ENCODE assay signal across 21 cellular contexts in the genomic region with DNA sequence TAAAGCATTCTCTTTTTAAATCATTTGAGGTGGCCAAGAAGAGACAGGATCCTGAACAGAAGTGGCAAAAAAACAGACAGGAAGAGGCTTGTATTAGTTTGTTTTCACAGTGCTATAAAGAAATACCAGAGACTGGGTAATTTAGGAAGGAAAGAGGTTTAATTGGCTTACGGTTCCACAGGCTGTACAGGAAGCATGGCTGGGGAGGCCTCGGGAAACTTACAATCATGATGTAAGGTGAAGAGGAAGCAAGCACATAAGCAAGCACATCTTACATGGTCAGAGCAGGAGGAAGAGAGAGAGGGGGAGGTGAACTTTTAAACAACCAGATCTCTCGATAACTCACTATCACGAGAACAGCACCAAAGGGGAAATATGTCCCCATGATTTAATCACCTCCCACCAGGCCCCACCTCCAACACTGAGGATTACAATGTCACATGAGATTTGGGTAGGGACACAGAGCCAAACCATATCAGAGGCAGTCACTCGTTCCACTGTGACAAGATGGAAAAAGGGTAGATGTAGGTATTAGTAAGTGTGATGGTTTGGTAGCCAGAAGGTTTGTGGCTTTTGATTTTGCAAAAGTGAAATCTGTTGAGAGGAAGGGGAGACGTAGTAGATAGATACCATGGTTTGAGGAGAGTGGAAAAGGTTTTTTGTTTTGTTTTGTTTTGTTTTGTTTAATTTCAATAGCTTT. TPM values are rescaled to one million over a fixed set of nuclear protein-coding genes. Genes with fewer than 3 reads are reported as not detected.
DNase-seq lines count a peak whose midpoint lies in the region; ATAC-seq, FAIRE-seq and TF ChIP-seq lines count a peak whose summit lies in the region.
"Had no signal": no experiment of that assay in that cellular context is flagged by ENCODE, and none has a peak within 500 bp of the region (broad histone marks: within the 10 kb centered on the region; RNA-seq: fewer than 3 reads in every experiment).

No MANE protein-coding gene starts in this region.

- no peak for FAIRE-seq in HepG2 (lab: Jason Lieb, UNC)
- FAIRE-seq in endothelial cell of umbilical vein (lab: Jason Lieb, UNC): peak; percentile 90
- FAIRE-seq: bronchial epithelial cell, urothelium cell line had no signal

- WGBS in HepG2 (ENCODE audit: low lambda C conversion rate): 89% methylated on average over 6 of the region's 6 CpGs
- WGBS in right lobe of liver (ENCODE audit: insufficient coverage, low coverage, low lambda C conversion rate, missing lambda C conversion rate): 54% methylated on average over 6 of the region's 6 CpGs

- H3K4me1 ChIP-seq in HepG2 (ENCODE audit: insufficient read depth, low read length) (peaks cover 48% of the 10 kb centered on the region), right lobe of liver (peaks cover 0 to 24% (median 4%) of the 10 kb centered on the region in 4 donors), PC-3 (ENCODE audit: insufficient read depth, low read length) (peaks cover 17% of the 10 kb centered on the region), endothelial cell of umbilical vein (ENCODE audit: control insufficient read depth, extremely low read depth, insufficient read depth, low read length) (peaks cover 21% of the 10 kb centered on the region)

- no peak for TF ChIP-seq RAD21 in HepG2 (CRISPR knock-in tag; IDR thresholded peaks at IDR 0.05)

- no peaks in the 10 kb centered on the region for H3K27me3 ChIP-seq in HepG2 (ENCODE audit: control insufficient read depth in 1 of 2, insufficient read depth in 2 of 2, low read length in 2 of 2)
- H3K27me3 ChIP-seq in right lobe of liver: no peaks in the 10 kb centered on the region
- no peaks in the 10 kb centered on the region for H3K27me3 ChIP-seq in PC-3 (ENCODE audit: low read length)
- H3K27me3 ChIP-seq in endothelial cell of umbilical vein (ENCODE audit: control insufficient read depth in 2 of 2, insufficient read depth in 2 of 2, low read length in 2 of 2): no peaks in the 10 kb centered on the region

- H3K9me3 Mint-ChIP-seq in stimulated activated naive CD8-positive, alpha-beta T cell treated with anti-CD3 and anti-CD28 coated beads, Interleukin-15, Interleukin-2, amounts not matched to agents 100 ng/mL and 50 ng/mL, for 24 hours: peaks cover 10% of the 10 kb centered on the region
- H3K9me3 Mint-ChIP-seq: natural killer cell had no signal

- H3K36me3 Mint-ChIP-seq in stimulated activated naive CD8-positive, alpha-beta T cell treated with anti-CD3 and anti-CD28 coated beads, Interleukin-15, Interleukin-2, amounts not matched to agents 100 ng/mL and 50 ng/mL, for 24 hours (ENCODE audit: low read depth): peaks cover 23% of the 10 kb centered on the region

- H3K9me3 ChIP-seq in HepG2 (ENCODE audit: low read length) (peaks cover 4% of the 10 kb centered on the region; the same call in 1 of the 2 replicates), right lobe of liver (no peaks in the 10 kb centered on the region), PC-3 (ENCODE audit: low read length) (no peaks in the 10 kb centered on the region), endothelial cell of umbilical vein (replicated peaks; ENCODE audit: control insufficient read depth, insufficient read depth, low read length) (no peaks in the 10 kb centered on the region)

- H3K9me1 ChIP-seq in endothelial cell of umbilical vein (replicated peaks; ENCODE audit: control insufficient read depth, extremely low read depth, insufficient read depth, low read length): no peaks in the 10 kb centered on the region

- no peaks in the 10 kb centered on the region for H3F3A ChIP-seq in PC-3 (ENCODE audit: low read length, unreplicated experiment)

- H3K79me2 ChIP-seq in HepG2 (ENCODE audit: insufficient read depth, low read length) (peaks cover 9% of the 10 kb centered on the region), PC-3 (ENCODE audit: low read length) (peaks cover 16% of the 10 kb centered on the region), endothelial cell of umbilical vein (ENCODE audit: control insufficient read depth, insufficient read depth, low read length) (no peaks in the 10 kb centered on the region)

- H2AFZ ChIP-seq in HepG2 (ENCODE audit: low read length) (peak overlapping the region; percentile 59), PC-3 (ENCODE audit: low read length) (peak overlapping the region; percentile 30; the same call in 1 of the 2 replicates), endothelial cell of umbilical vein (ENCODE audit: low read depth, low read length) (peak overlapping the region; percentile 56)

- TF ChIP-seq CTCF in HepG2 (CRISPR knock-in tag; IDR thresholded peaks at IDR 0.05) (no peak), right lobe of liver (IDR thresholded peaks at IDR 0.05) (no peak), PC-3 (conservative IDR thresholded peaks at IDR 0.05; ENCODE audit: low read depth, low read length) (no peak), endothelial cell of umbilical vein (IDR thresholded peaks at IDR 0.05; ENCODE audit: extremely low read depth in 1 of 2, insufficient read depth in 1 of 2, low read depth in 1 of 2, low read length in 2 of 2) (no peak)

- H3K9ac ChIP-seq in HepG2 (ENCODE audit: insufficient read depth, low read depth, low read length) (peak overlapping the region; percentile 50; the same call in 1 of the 2 replicates), PC-3 (ENCODE audit: low read length) (no peak overlapping the region), endothelial cell of umbilical vein (replicated peaks; ENCODE audit: extremely low read depth, insufficient read depth, low read length) (peak overlapping the region; percentile 24)

- peak overlapping the region; percentile 73 for H3K4me2 ChIP-seq in HepG2 (ENCODE audit: low read depth, low read length)
- H3K4me2 ChIP-seq in PC-3 (ENCODE audit: low read length): peak overlapping the region; percentile 45
- H3K4me2 ChIP-seq in endothelial cell of umbilical vein (ENCODE audit: insufficient read depth, low read length): peak overlapping the region; percentile 49

- no peaks in the 10 kb centered on the region for H4K20me1 ChIP-seq in HepG2 (ENCODE audit: insufficient read depth, low read length)
- no peaks in the 10 kb centered on the region for H4K20me1 ChIP-seq in PC-3 (ENCODE audit: low read length)
- H4K20me1 ChIP-seq in endothelial cell of umbilical vein (replicated peaks; ENCODE audit: control insufficient read depth, extremely low read depth, insufficient read depth, low read length): no peaks in the 10 kb centered on the region

- DNase-seq in HepG2 (ENCODE audit: low spot score): no peak
- DNase-seq in right lobe of liver: no peak
- DNase-seq in PC-3: no peak
- DNase-seq in endothelial cell of umbilical vein (ENCODE audit: low read depth, low spot score): no peak
- DNase-seq in HuH-7 (ENCODE audit: low spot score): no peak
- no peak for DNase-seq in foreskin melanocyte
- DNase-seq: activated CD8-positive, alpha-beta memory T cell treated with anti-CD3 and anti-CD28 coated beads for 24 hours; AML-193; DND-41; left ventricle myocardium superior; natural killer cell; NCI-H1092 treated with DMSO at 0.1 percent for 48 hours; NCI-H2171 treated with DMSO at 0.1 percent for 48 hours; NCI-H82 had no signal

- TF ChIP-seq POLR2A in HepG2 (IDR thresholded peaks at IDR 0.05; ENCODE audit: insufficient read depth in 1 of 2, low read depth in 2 of 2, low read length in 2 of 2) (no peak), right lobe of liver (IDR thresholded peaks at IDR 0.05) (no peak), endothelial cell of umbilical vein (IDR thresholded peaks at IDR 0.05; ENCODE audit: low read depth, low read length) (no peak)

- peak overlapping the region; percentile 1 for H3K27ac Mint-ChIP-seq in stimulated activated naive CD8-positive, alpha-beta T cell treated with anti-CD3 and anti-CD28 coated beads, Interleukin-15, Interleukin-2, amounts not matched to agents 100 ng/mL and 50 ng/mL, for 24 hours
- H3K27ac Mint-ChIP-seq: activated naive CD8-positive, alpha-beta T cell; natural killer cell; stimulated activated effector memory CD8-positive, alpha-beta T cell treated with anti-CD3 and anti-CD28 coated beads, Interleukin-12 subunit alpha, Interleukin-12 subunit beta, amount 100 ng/mL, for 72 hours had no signal

- TF ChIP-seq EP300 in HepG2 (IDR thresholded peaks at IDR 0.05; ENCODE audit: low read depth in 2 of 2, low read length in 2 of 2) (no peak), HepG2 (CRISPR knock-in tag; IDR thresholded peaks at IDR 0.05; ENCODE audit: borderline replicate concordance) (no peak)

- CTCF ChIA-PET in HepG2 (lab: Yijun Ruan, JAX; ENCODE audit: low intra/inter-chr PET ratio, low total read pairs): no interaction called here
- CTCF ChIA-PET in PC-3 (lab: Charles Lee): no interaction called here
- CTCF ChIA-PET in endothelial cell of umbilical vein (lab: Charles Lee): no interaction called here

- POLR2A ChIA-PET in HepG2 (lab: Yijun Ruan, JAX): no interaction called here
- POLR2A ChIA-PET in PC-3 (lab: Charles Lee; ENCODE audit: unreplicated experiment): no interaction called here
- POLR2A ChIA-PET in endothelial cell of umbilical vein (lab: Charles Lee): no interaction called here

- no peaks in the 10 kb centered on the region for H3K27me3 Mint-ChIP-seq in stimulated activated naive CD8-positive, alpha-beta T cell treated with anti-CD3 and anti-CD28 coated beads, Interleukin-15, Interleukin-2, amounts not matched to agents 100 ng/mL and 50 ng/mL, for 24 hours
- H3K27me3 Mint-ChIP-seq: activated naive CD8-positive, alpha-beta T cell had no signal

- H3K4me1 Mint-ChIP-seq in stimulated activated naive CD8-positive, alpha-beta T cell treated with anti-CD3 and anti-CD28 coated beads, Interleukin-15, Interleukin-2, amounts not matched to agents 100 ng/mL and 50 ng/mL, for 24 hours (ENCODE audit: low read depth): peaks cover 47% of the 10 kb centered on the region

- in situ Hi-C loops in HepG2 (cut with HindIII; ENCODE audit: extremely low pct_ligation_motif_present, low pct_unique_long_range_greater_than_20kb): no loop called here

- no peak for ATAC-seq in HepG2
- no peak for ATAC-seq in right lobe of liver
- no peak for ATAC-seq in PC-3
- no peak for ATAC-seq in HG03432 (IDR thresholded peaks at IDR 0.05; ENCODE audit: unreplicated experiment)
- ATAC-seq: left ventricle myocardium superior; natural killer cell; stimulated activated effector memory CD8-positive, alpha-beta T cell treated with anti-CD3 and anti-CD28 coated beads, Interleukin-12 subunit alpha, Interleukin-12 subunit beta, amount 100 ng/mL, for 72 hours had no signal

- H3K27ac ChIP-seq in HepG2 (ENCODE audit: extremely low read length, insufficient read depth, low read length) (peak overlapping the region; percentile 59), right lobe of liver (peak overlapping the region in 1 of 3 donors; percentile 2), PC-3 (ENCODE audit: low read length) (no peak overlapping the region), endothelial cell of umbilical vein (ENCODE audit: insufficient read depth, low read depth, low read length) (peak overlapping the region; percentile 63)
- H3K27ac ChIP-seq: RWPE1 had no signal

- H3K36me3 ChIP-seq in HepG2 (replicated peaks in 1 of 2; ENCODE audit: control insufficient read depth in 1 of 2, insufficient read depth in 2 of 2, low read length in 2 of 2) (no peaks in the 10 kb centered on the region), right lobe of liver (peaks cover 0 to 9% (median 1%) of the 10 kb centered on the region in 4 donors), PC-3 (ENCODE audit: low read depth, low read length) (no peaks in the 10 kb centered on the region), endothelial cell of umbilical vein (ENCODE audit: control insufficient read depth in 2 of 2, extremely low read depth in 1 of 2, insufficient read depth in 2 of 2, low read length in 2 of 2) (peaks cover 2 to 3% of the 10 kb centered on the region in 2 experiments)

- no TSS peak for BruUV-seq in HepG2 (replicated peaks; lab: Mats Ljungman, UMichigan)
- no TSS peak for BruUV-seq in PC-3 (replicated peaks; lab: Mats Ljungman, UMichigan)
- no TSS peak for BruUV-seq in endothelial cell of umbilical vein (replicated peaks; lab: Mats Ljungman, UMichigan)

- no peaks in the 10 kb centered on the region for H3K9me2 ChIP-seq in PC-3 (replicated peaks; ENCODE audit: low read length)

- intact Hi-C loops in HepG2 (cut with micrococcal nuclease; ENCODE audit: unreplicated experiment): no loop called here
- intact Hi-C loops in right lobe of liver (cut with DNase I): no loop called here
- intact Hi-C loops in PC-3 (cut with micrococcal nuclease): no loop called here
- intact Hi-C loops in endothelial cell of umbilical vein (cut with micrococcal nuclease): no loop called here

- H3K4me3 ChIP-seq in HepG2 (replicated peaks in 1 of 3; ENCODE audit: insufficient read depth in 1 of 3, low read depth in 2 of 3, low read length in 3 of 3) (peak overlapping the region in 1 of 3 experiments; percentile 38; a peak in 1 of 6 replicates), right lobe of liver (no peak overlapping the region), PC-3 (ENCODE audit: low read length) (no peak overlapping the region), endothelial cell of umbilical vein (replicated peaks in 1 of 3; ENCODE audit: insufficient read depth in 1 of 3, low read depth in 1 of 3, low read length in 3 of 3) (no peak overlapping the region)

- dilution Hi-C loops in endothelial cell of umbilical vein (cut with MboI; ENCODE audit: extremely low pct_ligation_motif_present, low sequenced_read_pairs): no loop called here

- H3K4me3 Mint-ChIP-seq in stimulated activated naive CD8-positive, alpha-beta T cell treated with anti-CD3 and anti-CD28 coated beads, Interleukin-15, Interleukin-2, amounts not matched to agents 100 ng/mL and 50 ng/mL, for 24 hours: no peak overlapping the region
- H3K4me3 Mint-ChIP-seq: activated naive CD8-positive, alpha-beta T cell; natural killer cell; stimulated activated effector memory CD8-positive, alpha-beta T cell treated with anti-CD3 and anti-CD28 coated beads, Interleukin-12 subunit alpha, Interleukin-12 subunit beta, amount 100 ng/mL, for 72 hours had no signal

RNA-seq across cellular contexts. Expression of a gene that starts 5.1 kb away (rescaled TPM):
- total RNA-seq in HepG2 (2016; rRNA removed; fragmentation: Illumina TruSeq; extraction: Trizol): 5.2 and 8.3 TPM in 2 replicates
- 2.9 and 3.6 TPM in 2 replicates for total RNA-seq in HepG2 (2016; cell fraction: cytosol; rRNA removed; fragmentation: Illumina TruSeq; extraction: Trizol; ENCODE audit: low read depth)
- 6.5 and 7.4 TPM in 2 replicates for total RNA-seq in HepG2 (2016; cell fraction: insoluble cytoplasmic fraction; rRNA removed; fragmentation: Illumina TruSeq; extraction: Trizol)
- 5.4 and 7.8 TPM in 2 replicates for total RNA-seq in HepG2 (2016; cell fraction: membrane; rRNA removed; fragmentation: Illumina TruSeq; extraction: Trizol)
- total RNA-seq in HepG2 (2016; cell fraction: nucleus; rRNA removed; fragmentation: Illumina TruSeq; extraction: Trizol): 3.2 and 6.3 TPM in 2 replicates
- 22.1 and 23.3 TPM in 2 replicates for polyA plus RNA-seq in HepG2 (2011; rRNA removed)
- 13.6 and 15.3 TPM in 2 replicates for polyA plus RNA-seq in HepG2 (2011; cell fraction: cytosol; rRNA removed)
- 7.6 and 10.5 TPM in 2 replicates for polyA plus RNA-seq in HepG2 (2011; cell fraction: nucleus; rRNA removed)
- 11.5 and 14.6 TPM in 2 replicates for polyA plus RNA-seq in HepG2 (2012)
- polyA plus RNA-seq in HepG2 (2016; cell fraction: cytosol; fragmentation: Illumina TruSeq; extraction: Trizol; ENCODE audit: low read depth): 6.2 and 9.1 TPM in 2 replicates
- 7.0 and 7.6 TPM in 2 replicates for polyA plus RNA-seq in HepG2 (2016; cell fraction: insoluble cytoplasmic fraction; fragmentation: Illumina TruSeq; extraction: Trizol; ENCODE audit: low read depth)
- polyA plus RNA-seq in HepG2 (2016; cell fraction: membrane; fragmentation: Illumina TruSeq; extraction: Trizol; ENCODE audit: low read depth): 7.7 and 12.3 TPM in 2 replicates
- polyA plus RNA-seq in HepG2 (2016; cell fraction: nucleus; fragmentation: Illumina TruSeq; extraction: Trizol; ENCODE audit: insufficient read depth, low read depth): 11.1 and 15.3 TPM in 2 replicates
- 9.2 and 16.2 TPM in 2 replicates for polyA minus RNA-seq in HepG2 (2011; rRNA and poly(A)+ RNA removed; ENCODE audit: low replicate concordance)
- polyA minus RNA-seq in HepG2 (2011; cell fraction: cytosol; rRNA and poly(A)+ RNA removed): 2.2 and 6.8 TPM in 2 replicates
- 0.90 and 3.7 TPM in 2 replicates for polyA minus RNA-seq in HepG2 (2011; cell fraction: nucleus; rRNA and poly(A)+ RNA removed)
- total RNA-seq in right lobe of liver: 10 to 100 TPM; 15.3 to 40.2 (median 31.7) TPM
- total RNA-seq in PC-3 (2014; rRNA removed): 14.3 and 18.8 TPM in 2 replicates
- total RNA-seq in endothelial cell of umbilical vein: 16.2 and 19.4 TPM in 2 replicates
- 19.6 and 20.6 TPM in 2 replicates for polyA plus RNA-seq in endothelial cell of umbilical vein
- 21.3 and 22.9 TPM in 2 replicates for polyA plus RNA-seq in endothelial cell of umbilical vein (2011; cell fraction: cytosol; rRNA removed)
- polyA plus RNA-seq in endothelial cell of umbilical vein (2011; cell fraction: nucleus; rRNA removed): 13.8 and 16.1 TPM in 2 replicates
- 20.5 and 24.7 TPM in 2 replicates for polyA plus RNA-seq in endothelial cell of umbilical vein (2012)
- polyA minus RNA-seq in endothelial cell of umbilical vein: 10.1 and 10.5 TPM in 2 replicates
- 4.1 TPM for polyA minus RNA-seq in endothelial cell of umbilical vein (2011; cell fraction: cytosol; rRNA and poly(A)+ RNA removed)
- 2.2 and 3.2 TPM in 2 replicates for polyA minus RNA-seq in endothelial cell of umbilical vein (2011; cell fraction: nucleus; rRNA and poly(A)+ RNA removed)
